In genomic region chr16:86850675-86851074, GRCh38 we compare ENCODE assay signal across 24 cellular contexts.
"Had no signal": no experiment of that assay in that cellular context is flagged by ENCODE, and none has a peak within 500 bp of the region (broad histone marks: within the 10 kb centered on the region; RNA-seq: fewer than 3 reads in every experiment).

No MANE protein-coding gene starts in this region.

- H3K4me3 Mint-ChIP-seq: activated CD8-positive, alpha-beta T cell treated with anti-CD3 and anti-CD28 coated beads, Interleukin-2, amount 10 ng/mL, durations not matched to agents 7 days and 5 days; activated naive CD8-positive, alpha-beta T cell treated with anti-CD3 and anti-CD28 coated beads, Interleukin-2, amount 10 ng/mL, durations not matched to agents 7 days and 5 days had no signal

- H3K9me3 Mint-ChIP-seq: activated naive CD8-positive, alpha-beta T cell treated with anti-CD3 and anti-CD28 coated beads, Interleukin-2, amount 10 ng/mL, durations not matched to agents 7 days and 5 days had no signal

- H3K27me3 Mint-ChIP-seq: activated naive CD8-positive, alpha-beta T cell treated with anti-CD3 and anti-CD28 coated beads, Interleukin-2, amount 10 ng/mL, durations not matched to agents 7 days and 5 days had no signal

- H3K9me3 ChIP-seq: adrenal gland had no signal

- H3K4me3 ChIP-seq: adrenal gland, SK-N-MC had no signal

- DNase-seq: activated CD4-positive, alpha-beta T cell treated with anti-CD3 and anti-CD28 coated beads for 48 hours; activated CD4-positive, alpha-beta T cell treated with anti-CD3 and anti-CD28 coated beads, Interleukin-2, amount 50 U/mL, for 4 hours; activated CD4-positive, CD25-positive, alpha-beta regulatory T cell treated with anti-CD3 and anti-CD28 coated beads, Interleukin-2, amount 50 U/mL, for 72 hours; activated CD8-positive, alpha-beta memory T cell treated with anti-CD3 and anti-CD28 coated beads, Interleukin-2, amount 50 U/mL, for 48 hours; activated CD8-positive, alpha-beta T cell treated with anti-CD3 and anti-CD28 coated beads, Interleukin-2, amount 10 ng/mL, durations not matched to agents 7 days and 5 days; activated naive CD4-positive, alpha-beta T cell treated with anti-CD3 and anti-CD28 coated beads, Interleukin-2, amount 50 U/mL, for 16 hours; activated naive CD8-positive, alpha-beta T cell treated with anti-CD3 and anti-CD28 coated beads, Interleukin-2, amount 10 ng/mL, durations not matched to agents 7 days and 5 days; activated T-cell treated with anti-CD3 and anti-CD28 coated beads, Interleukin-2, amount 50 U/mL, for 1 hour; adrenal gland; anterior cingulate cortex; KG1; NCI-H1092; NCI-H1417; NCI-H1694 treated with DMSO at 0.1 percent for 48 hours; NCI-H2029 treated with DMSO at 0.1 percent for 48 hours; NCI-H345; NCI-H510A; NCI-H526 treated with DMSO at 0.1 percent for 48 hours; NCI-H82; OCI-M1; RPMI8226; T-helper 1 cell; WERI-Rb-1 had no signal

- H3K4me1 ChIP-seq: adrenal gland had no signal

- H3K27ac ChIP-seq: adrenal gland, SK-N-MC, WERI-Rb-1 had no signal

- H3K4me1 Mint-ChIP-seq: activated naive CD8-positive, alpha-beta T cell treated with anti-CD3 and anti-CD28 coated beads, Interleukin-2, amount 10 ng/mL, durations not matched to agents 7 days and 5 days had no signal

- H3K36me3 Mint-ChIP-seq: activated naive CD8-positive, alpha-beta T cell treated with anti-CD3 and anti-CD28 coated beads, Interleukin-2, amount 10 ng/mL, durations not matched to agents 7 days and 5 days had no signal

- H3K27ac Mint-ChIP-seq: activated CD8-positive, alpha-beta T cell treated with anti-CD3 and anti-CD28 coated beads, Interleukin-2, amount 10 ng/mL, durations not matched to agents 7 days and 5 days; activated naive CD8-positive, alpha-beta T cell treated with anti-CD3 and anti-CD28 coated beads, Interleukin-2, amount 10 ng/mL, durations not matched to agents 7 days and 5 days had no signal

- H3K36me3 ChIP-seq: adrenal gland, WERI-Rb-1 had no signal

- H3K27me3 ChIP-seq: adrenal gland had no signal
